10 cellular contexts compared by ENCODE assay signal in genomic region chr15:90873998-90874605, GRCh38. TPM values are rescaled to one million over a fixed set of nuclear protein-coding genes. Genes with fewer than 3 reads are reported as not detected.
DNase-seq lines count a peak whose midpoint lies in the region; ATAC-seq and TF ChIP-seq lines count a peak whose summit lies in the region.
"Had no signal": no experiment of that assay in that cellular context is flagged by ENCODE, and none has a peak within 500 bp of the region (broad histone marks: within the 10 kb centered on the region; RNA-seq: fewer than 3 reads in every experiment).

No MANE protein-coding gene starts in this region.

- ATAC-seq in HG02852 (IDR thresholded peaks at IDR 0.05; ENCODE audit: unreplicated experiment) (no peak), GM19455 (IDR thresholded peaks at IDR 0.05; ENCODE audit: unreplicated experiment) (no peak)

- H3K27me3 ChIP-seq in smooth muscle cell (ENCODE audit: low read depth): no peaks in the 10 kb centered on the region

- TF ChIP-seq CTCF in fibroblast of pulmonary artery (IDR thresholded peaks at IDR 0.05; ENCODE audit: low read length, missing control alignments) (no peak), smooth muscle cell (IDR thresholded peaks at IDR 0.05; ENCODE audit: borderline replicate concordance, insufficient read depth, poor library complexity, severe bottlenecking) (no peak)

- H3K36me3 ChIP-seq in smooth muscle cell (ENCODE audit: low read depth): no peaks in the 10 kb centered on the region

- H3F3A ChIP-seq in smooth muscle cell (ENCODE audit: low read depth): peaks cover 29% of the 10 kb centered on the region

- H4K20me1 ChIP-seq in smooth muscle cell (ENCODE audit: low read depth): peaks cover 30% of the 10 kb centered on the region

- peak overlapping the region; percentile 91 for H3K27ac ChIP-seq in smooth muscle cell (ENCODE audit: low read depth)

- H3K4me2 ChIP-seq in smooth muscle cell: peak overlapping the region; percentile 92

- peaks cover 36% of the 10 kb centered on the region for H3K79me2 ChIP-seq in smooth muscle cell (ENCODE audit: low read depth)

- H3K9me3 ChIP-seq in smooth muscle cell (replicated peaks; ENCODE audit: low read depth): no peaks in the 10 kb centered on the region

- 27% methylated on average over 15 of the region's 15 CpGs for WGBS in smooth muscle cell (ENCODE audit: low lambda C conversion rate)

- DNase-seq in NCI-H2081 (lab: John Stamatoyannopoulos, UW) (peak; percentile 17 to 39), NCI-H2081 treated with DMSO at 0.1 percent for 48 hours (lab: John Stamatoyannopoulos, UW) (no peak), SHP77 (lab: John Stamatoyannopoulos, UW) (peak; percentile 87 to 91), fibroblast of pulmonary artery (ENCODE audit: low read depth) (no peak), smooth muscle cell (lab: John Stamatoyannopoulos, UW; ENCODE audit: unreplicated experiment) (no peak)
- no peak for DNase-seq in central memory CD4-positive, alpha-beta T cell
- DNase-seq: activated CD4-positive, alpha-beta T cell treated with anti-CD3 and anti-CD28 coated beads, Interleukin-2, amount 50 U/mL, for 48 hours had no signal

- H3K9ac ChIP-seq in smooth muscle cell (ENCODE audit: low read depth): peak overlapping the region; percentile 90

- H3K4me1 ChIP-seq in smooth muscle cell (ENCODE audit: low read depth): peaks cover 47% of the 10 kb centered on the region

- H3K4me3 ChIP-seq in fibroblast of pulmonary artery (replicated peaks; ENCODE audit: low read depth, low read length): peak overlapping the region; percentile 12
- peak overlapping the region; percentile 80 for H3K4me3 ChIP-seq in smooth muscle cell

- no peak overlapping the region for H2AFZ ChIP-seq in smooth muscle cell (ENCODE audit: low read depth)

RNA-seq across cellular contexts. Expression of gene FURIN, which starts 5.7 kb away (rescaled TPM):
- 52.5 and 66.0 TPM in 2 replicates for total RNA-seq in smooth muscle cell
- 113 and 121 TPM in 2 replicates for polyA plus RNA-seq in smooth muscle cell

RNA-seq across cellular contexts. Expression of gene FES, which starts 10.2 kb away (rescaled TPM):
- 4.9 and 6.3 TPM in 2 replicates for total RNA-seq in smooth muscle cell
- 6.2 and 8.2 TPM in 2 replicates for polyA plus RNA-seq in smooth muscle cell
- polyA plus RNA-seq: neural cell had no signal

RNA-seq across cellular contexts. Expression of gene MAN2A2, which starts 29.0 kb away (rescaled TPM):
- 7.1 and 11.0 TPM in 2 replicates for total RNA-seq in smooth muscle cell
- polyA plus RNA-seq in smooth muscle cell: 9.7 and 15.3 TPM in 2 replicates

RNA-seq across cellular contexts. Expression of gene HDDC3, which starts 58.2 kb away (rescaled TPM):
- total RNA-seq in smooth muscle cell: 10.0 and 16.0 TPM in 2 replicates
- 15.5 and 16.3 TPM in 2 replicates for polyA plus RNA-seq in smooth muscle cell

Comparison
In these comparisons a context has a peak if more than half of its experiments do, and no peak if none do; other contexts are left out.
1. DNase-seq: peak in NCI-H2081 (2 of 2) and SHP77 (2 of 2); none in NCI-H2081 treated with DMSO at 0.1 percent for 48 hours (single experiment), fibroblast of pulmonary artery (single experiment), smooth muscle cell (single experiment) and central memory CD4-positive, alpha-beta T cell (single experiment).